ENCODE assay signal across 1 cellular context in genomic region chr20:45118028-45118427, GRCh38.
TF ChIP-seq lines count a peak whose summit lies in the region.

No MANE protein-coding gene starts in this region.

TF ChIP-seq in HCT116, 20 proteins besides CTCF, POLR2A, EP300 and RAD21 (continued from another document):
- TF ChIP-seq FOSL1 (IDR thresholded peaks at IDR 0.05; ENCODE audit: low read depth), result no peak
- TF ChIP-seq SIN3A (IDR thresholded peaks at IDR 0.05; ENCODE audit: low read depth), result no peak
- TF ChIP-seq JUND (IDR thresholded peaks at IDR 0.05), result no peak
- TF ChIP-seq ELF1 (IDR thresholded peaks at IDR 0.05; ENCODE audit: borderline replicate concordance, low read depth), result no peak
- no peak for TF ChIP-seq CEBPB (IDR thresholded peaks at IDR 0.05; ENCODE audit: low read depth)
- TF ChIP-seq EZH2 (IDR thresholded peaks at IDR 0.05), result no peak
- TF ChIP-seq EZH2phosphoT487 (IDR thresholded peaks at IDR 0.05; ENCODE audit: borderline replicate concordance), result no peak
- TF ChIP-seq SRF (IDR thresholded peaks at IDR 0.05; ENCODE audit: low read depth), result no peak
- no peak for TF ChIP-seq YY1 (IDR thresholded peaks at IDR 0.05; ENCODE audit: extremely low read depth, insufficient replicate concordance, low read depth, low read length)
